In genomic region chr3:186452517-186452916, GRCh38 we compare ENCODE assay signal across 14 cellular contexts.
DNase-seq lines count a peak whose midpoint lies in the region; ATAC-seq and TF ChIP-seq lines count a peak whose summit lies in the region.
"Had no signal": no experiment of that assay in that cellular context is flagged by ENCODE, and none has a peak within 500 bp of the region (broad histone marks: within the 10 kb centered on the region; RNA-seq: fewer than 3 reads in every experiment).

No MANE protein-coding gene starts in this region.

- DNase-seq in AG04450 (ENCODE audit: low read depth, low spot score) (peak; percentile 24), HK-2 (ENCODE audit: unreplicated experiment) (peak; percentile 10), astrocyte of the cerebellum (ENCODE audit: low read depth) (peak; percentile 87), iris pigment epithelial cell (ENCODE audit: low read depth) (peak; percentile 91), ovary (no peak), endothelial cell (ENCODE audit: low spot score) (no peak)
- no peak for DNase-seq in activated CD8-positive, alpha-beta memory T cell treated with anti-CD3 and anti-CD28 coated beads, Interleukin-2, amount 50 U/mL, for 4 hours
- DNase-seq: activated CD4-positive, alpha-beta T cell treated with anti-CD3 and anti-CD28 coated beads for 4 hours; activated naive CD4-positive, alpha-beta T cell treated with anti-CD3 and anti-CD28 coated beads, Interleukin-2, amount 50 U/mL, for 16 hours; effector CD4-positive, alpha-beta T cell; NCI-H446 treated with DMSO at 0.1 percent for 48 hours had no signal

- H3K27me3 Mint-ChIP-seq in endothelial cell (ENCODE audit: unreplicated experiment), result peaks cover 3% of the 10 kb centered on the region

- no peaks in the 10 kb centered on the region for H3K9me3 Mint-ChIP-seq in endothelial cell (ENCODE audit: unreplicated experiment)
- H3K9me3 Mint-ChIP-seq: natural killer cell treated with Interleukin-12 subunit alpha and Interleukin-12 subunit beta and Interleukin-15 and Interleukin-18, amount 100 ng/mL, for 72 hours had no signal

- no peak overlapping the region for H3K4me3 ChIP-seq in AG04450 (ENCODE audit: low read depth, low read length)
- no peak overlapping the region for H3K4me3 ChIP-seq in astrocyte of the cerebellum (ENCODE audit: low read depth, low read length)
- H3K4me3 ChIP-seq in ovary, result no peak overlapping the region

- intact Hi-C loops in ovary (cut with DNase I), result no loop called here

- no peak for ATAC-seq in GM19035 (IDR thresholded peaks at IDR 0.05; ENCODE audit: unreplicated experiment)
- ATAC-seq: natural killer cell treated with Interleukin-12 subunit alpha and Interleukin-12 subunit beta and Interleukin-15 and Interleukin-18, amount 100 ng/mL, for 72 hours had no signal

- peaks cover 10% of the 10 kb centered on the region for H3K27me3 ChIP-seq in AG04450 (ENCODE audit: control insufficient read depth, insufficient read depth, low read length)
- H3K27me3 ChIP-seq in ovary, result no peaks in the 10 kb centered on the region

- TF ChIP-seq EP300 in ovary (IDR thresholded peaks at IDR 0.05), result no peak

- WGBS in ovary, 3 donors, result 49 to 64% (median 49%) methylated on average over 8 of the region's 8 CpGs

- H3K4me1 ChIP-seq in ovary (ENCODE audit: insufficient read depth), result no peaks in the 10 kb centered on the region

- H3K36me3 Mint-ChIP-seq in endothelial cell (ENCODE audit: low read depth, unreplicated experiment), result no peaks in the 10 kb centered on the region
- H3K36me3 Mint-ChIP-seq: natural killer cell treated with Interleukin-12 subunit alpha and Interleukin-12 subunit beta and Interleukin-15 and Interleukin-18, amount 100 ng/mL, for 72 hours had no signal

- H3K36me3 ChIP-seq in ovary, result no peaks in the 10 kb centered on the region

- TF ChIP-seq CTCF in AG04450 (IDR thresholded peaks at IDR 0.05; ENCODE audit: low read depth, low read length), result no peak
- no peak for TF ChIP-seq CTCF in astrocyte of the cerebellum (IDR thresholded peaks at IDR 0.05; ENCODE audit: low read depth, low read length, missing control alignments)
- TF ChIP-seq CTCF in ovary (IDR thresholded peaks at IDR 0.05), result no peak
- TF ChIP-seq CTCF in endothelial cell (IDR thresholded peaks at IDR 0.05; ENCODE audit: unreplicated experiment), result no peak

- H3K27ac ChIP-seq in AG04450 (ENCODE audit: low read depth, low read length) (no peak overlapping the region), ovary (no peak overlapping the region)
- H3K27ac ChIP-seq: C4-2B had no signal

- no peak for TF ChIP-seq POLR2A in ovary (IDR thresholded peaks at IDR 0.05)

- no peaks in the 10 kb centered on the region for H3K4me1 Mint-ChIP-seq in endothelial cell (ENCODE audit: unreplicated experiment)

- CTCF ChIA-PET in AG04450 (lab: Charles Lee), result interaction anchor here (1.0 kb wide), 1 partner anchor 469 kb away, joined by 4 read pairs; no protein-coding TSS in a partner anchor

- POLR2A ChIA-PET in AG04450 (lab: Yijun Ruan, JAX), result no interaction called here

- H3K27ac Mint-ChIP-seq in endothelial cell (ENCODE audit: unreplicated experiment), result no peak overlapping the region
- H3K27ac Mint-ChIP-seq: natural killer cell treated with Interleukin-12 subunit alpha and Interleukin-12 subunit beta and Interleukin-15 and Interleukin-18, amount 100 ng/mL, for 72 hours had no signal

- in situ Hi-C loops in astrocyte of the cerebellum (cut with HindIII; ENCODE audit: low sequenced_read_pairs), result no loop called here

- no peak overlapping the region for H3K4me3 Mint-ChIP-seq in endothelial cell (ENCODE audit: unreplicated experiment)
- H3K4me3 Mint-ChIP-seq: natural killer cell treated with Interleukin-12 subunit alpha and Interleukin-12 subunit beta and Interleukin-15 and Interleukin-18, amount 100 ng/mL, for 72 hours had no signal

- H3K9me3 ChIP-seq in AG04450 (ENCODE audit: control insufficient read depth, insufficient read depth, low read length) (no peaks in the 10 kb centered on the region), ovary (no peaks in the 10 kb centered on the region)

Comparison
In these comparisons a context has a peak if more than half of its experiments do, and no peak if none do; other contexts are left out.
1. DNase-seq: peak in AG04450 (single experiment), HK-2 (single experiment), astrocyte of the cerebellum (single experiment) and iris pigment epithelial cell (single experiment); none in activated CD8-positive, alpha-beta memory T cell treated with anti-CD3 and anti-CD28 coated beads, Interleukin-2, amount 50 U/mL, for 4 hours (single experiment), ovary (0 of 5) and endothelial cell (single experiment).